In genomic region chr17:57528084-57528451, GRCh38 we compare ENCODE assay signal across 11 cellular contexts.
A peak's percentile ranks its signal among the peaks of the same experiment; 100 is the strongest.
DNase-seq lines count a peak whose midpoint lies in the region; ATAC-seq and TF ChIP-seq lines count a peak whose summit lies in the region.
"Had no signal": no experiment of that assay in that cellular context is flagged by ENCODE, and none has a peak within 500 bp of the region (broad histone marks: within the 10 kb centered on the region; RNA-seq: fewer than 3 reads in every experiment).

No MANE protein-coding gene starts in this region.

- H3K4me3 Mint-ChIP-seq in T-helper 17 cell, result no peak overlapping the region
- H3K4me3 Mint-ChIP-seq: naive B cell had no signal

- H4K20me1 ChIP-seq in BLaER1, result no peaks in the 10 kb centered on the region

- peak overlapping the region; percentile 93 for H3K27ac ChIP-seq in BLaER1
- peak overlapping the region; percentile 78 for H3K27ac ChIP-seq in KOPT-K1 (ENCODE audit: low read depth, low read length, poor library complexity, severe bottlenecking)
- H3K27ac ChIP-seq in WERI-Rb-1, result peak overlapping the region; percentile 98
- peak overlapping the region; percentile 71 for H3K27ac ChIP-seq in mesodermal cell (ENCODE audit: low read depth, low read length, severe bottlenecking)
- no peak overlapping the region for H3K27ac ChIP-seq in A673 (ENCODE audit: low read depth, low read length, poor library complexity, severe bottlenecking)
- H3K27ac ChIP-seq: psoas muscle had no signal

- H3K36me3 ChIP-seq in BLaER1 (peaks cover 49% of the 10 kb centered on the region), KOPT-K1 (ENCODE audit: insufficient read depth, low read length) (peaks cover 61% of the 10 kb centered on the region), WERI-Rb-1 (peaks cover 62% of the 10 kb centered on the region), mesodermal cell (ENCODE audit: control insufficient read depth, insufficient read depth, low read length) (peaks cover 25% of the 10 kb centered on the region), A673 (ENCODE audit: insufficient read depth, low read length, poor library complexity, severe bottlenecking) (no peaks in the 10 kb centered on the region)

- H3K4me1 ChIP-seq in BLaER1 (peaks cover 100% of the 10 kb centered on the region), mesodermal cell (ENCODE audit: control insufficient read depth, insufficient read depth, low read length, poor library complexity, severe bottlenecking) (peaks cover 71% of the 10 kb centered on the region), A673 (ENCODE audit: insufficient read depth, low read length, poor library complexity, severe bottlenecking) (peaks cover 70% of the 10 kb centered on the region)

- no peak for DNase-seq in WERI-Rb-1
- no peak for DNase-seq in T-helper 17 cell
- no peak for DNase-seq in A673 (ENCODE audit: low spot score)
- DNase-seq: activated gamma-delta T cell treated with Interleukin-2 at 50 U/mL for 16 hours, naive B cell, psoas muscle had no signal

- 87 to 88% methylated on average over 5 of the region's 7 CpGs for WGBS in mesodermal cell (ENCODE audit: insufficient coverage in 2 of 2), 2 experiments

- intact Hi-C loops in A673 (cut with micrococcal nuclease; ENCODE audit: unreplicated experiment), result no loop called here

- POLR2A ChIA-PET in A673 (lab: Charles Lee; ENCODE audit: low non-redundant PET), result no interaction called here

- ATAC-seq in HG03280 (IDR thresholded peaks at IDR 0.05; ENCODE audit: unreplicated experiment) (no peak), T-helper 17 cell (no peak), GM19452 (IDR thresholded peaks at IDR 0.05; ENCODE audit: unreplicated experiment) (no peak)
- ATAC-seq: psoas muscle had no signal

- H3K27ac Mint-ChIP-seq in T-helper 17 cell, result no peak overlapping the region
- H3K27ac Mint-ChIP-seq: naive B cell had no signal

- H3K27me3 ChIP-seq in BLaER1 (no peaks in the 10 kb centered on the region), WERI-Rb-1 (ENCODE audit: insufficient read depth, low read depth, severe bottlenecking) (no peaks in the 10 kb centered on the region), A673 (replicated peaks; ENCODE audit: insufficient read depth, low read depth, low read length, poor library complexity) (no peaks in the 10 kb centered on the region)

- CTCF ChIA-PET in A673 (lab: Charles Lee), result no interaction called here

- H3K36me3 Mint-ChIP-seq in T-helper 17 cell (ENCODE audit: low read depth), result no peaks in the 10 kb centered on the region
- H3K36me3 Mint-ChIP-seq: naive B cell had no signal

- H3K27me3 Mint-ChIP-seq in T-helper 17 cell, result no peaks in the 10 kb centered on the region
- H3K27me3 Mint-ChIP-seq: naive B cell had no signal

- no peaks in the 10 kb centered on the region for H3K9me3 ChIP-seq in BLaER1
- H3K9me3 ChIP-seq in KOPT-K1 (ENCODE audit: insufficient read depth, low read length, poor library complexity, severe bottlenecking), result no peaks in the 10 kb centered on the region
- no peaks in the 10 kb centered on the region for H3K9me3 ChIP-seq in WERI-Rb-1 (ENCODE audit: severe bottlenecking)
- H3K9me3 ChIP-seq in mesodermal cell (ENCODE audit: control insufficient read depth, low read length), result no peaks in the 10 kb centered on the region
- no peaks in the 10 kb centered on the region for H3K9me3 ChIP-seq in T-helper 17 cell (ENCODE audit: control insufficient read depth, low read length, poor library complexity, severe bottlenecking)
- H3K9me3 ChIP-seq in A673 (ENCODE audit: low read depth, low read length, poor library complexity, severe bottlenecking), result no peaks in the 10 kb centered on the region
- H3K9me3 ChIP-seq: psoas muscle had no signal

- peak overlapping the region; percentile 66 for H3K9ac ChIP-seq in BLaER1

- peak overlapping the region; percentile 81 for H3K4me2 ChIP-seq in BLaER1

- 0 out of 2 replicates have a peak overlapping the region, but pooled peaks have one; percentile 14 for H3K4me3 ChIP-seq in BLaER1
- peak overlapping the region; percentile 29 for H3K4me3 ChIP-seq in WERI-Rb-1 (ENCODE audit: low read depth, low read length)
- no peak overlapping the region for H3K4me3 ChIP-seq in mesodermal cell (ENCODE audit: extremely low read depth, insufficient read depth, low read length, poor library complexity, severe bottlenecking)
- no peak overlapping the region for H3K4me3 ChIP-seq in A673 (ENCODE audit: low read depth, low read length, poor library complexity, severe bottlenecking)
- H3K4me3 ChIP-seq: psoas muscle had no signal

- no TSS peak for BruUV-seq in A673 (replicated peaks; lab: Mats Ljungman, UMichigan)

- TF ChIP-seq CTCF in WERI-Rb-1 (IDR thresholded peaks at IDR 0.05; ENCODE audit: low read depth, low read length), result no peak
- TF ChIP-seq CTCF in A673 (conservative IDR thresholded peaks at IDR 0.05; ENCODE audit: low read depth, low read length), result no peak

- H3K4me1 Mint-ChIP-seq in T-helper 17 cell, result peaks cover 21% of the 10 kb centered on the region

Comparison
In these comparisons a context has a peak if more than half of its experiments do, and no peak if none do; other contexts are left out.
1. H3K4me3 ChIP-seq: peak in BLaER1 (single experiment) and WERI-Rb-1 (single experiment); none in mesodermal cell (single experiment) and A673 (single experiment).